1 cellular context compared by ENCODE assay signal in the genomic region with DNA sequence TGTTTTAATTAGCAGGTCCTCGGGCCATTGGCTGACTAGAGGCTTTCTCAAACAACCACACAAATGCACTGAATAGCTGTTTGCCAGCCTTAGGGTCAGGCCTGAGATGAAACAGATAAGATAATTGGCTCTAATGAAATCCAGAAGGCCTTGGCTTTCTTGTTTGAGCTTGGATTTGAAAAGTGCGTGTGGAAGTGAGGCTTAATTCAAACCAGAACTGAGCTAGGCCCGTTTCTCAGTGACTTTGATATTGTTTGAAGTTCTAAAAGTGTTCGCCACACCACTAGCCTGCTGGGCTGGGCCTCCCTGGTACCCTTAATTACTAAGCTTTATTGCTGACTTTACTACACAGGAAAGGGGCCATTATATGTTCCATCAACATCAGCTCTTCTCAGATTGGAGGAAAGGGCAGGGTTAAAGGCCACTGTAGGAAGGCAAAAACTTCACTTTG.
TF ChIP-seq lines count a peak whose summit lies in the region.

No MANE protein-coding gene starts in this region.

TF ChIP-seq in SK-N-SH treated with all-trans-retinoic acid at 6 μM for 48 hours, 23 proteins besides CTCF, POLR2A, EP300 and RAD21 (continued from another document):
- TF ChIP-seq ZNF8 (CRISPR knock-in tag; IDR thresholded peaks at IDR 0.05): peak; percentile 69
- peak; percentile 78; the same call in 1 of the 2 replicates for TF ChIP-seq ZNF565 (CRISPR knock-in tag; conservative IDR thresholded peaks at IDR 0.05; ENCODE audit: low read depth)
- TF ChIP-seq ARNTL (CRISPR knock-in tag; IDR thresholded peaks at IDR 0.05; ENCODE audit: borderline replicate concordance, low read depth): no peak
- peak; percentile 100 for TF ChIP-seq TCF4 (CRISPR knock-in tag; IDR thresholded peaks at IDR 0.05; ENCODE audit: borderline replicate concordance)
- TF ChIP-seq ESRRG (CRISPR knock-in tag; IDR thresholded peaks at IDR 0.05): peak; percentile 84
- TF ChIP-seq OSR1 (CRISPR knock-in tag; IDR thresholded peaks at IDR 0.05): no peak
- peak; percentile 90 for TF ChIP-seq ISL1 (CRISPR knock-in tag; IDR thresholded peaks at IDR 0.05)
- TF ChIP-seq RARB (CRISPR knock-in tag; IDR thresholded peaks at IDR 0.05): peak; percentile 33; the same call in 1 of the 2 replicates
- TF ChIP-seq PPARA (CRISPR knock-in tag; IDR thresholded peaks at IDR 0.05; ENCODE audit: borderline replicate concordance): 0 out of 2 replicates have a peak, but pooled peaks have one; percentile 25
- TF ChIP-seq GLIS3 (CRISPR knock-in tag; IDR thresholded peaks at IDR 0.05): peak; percentile 93
- TF ChIP-seq, protein P1, sequence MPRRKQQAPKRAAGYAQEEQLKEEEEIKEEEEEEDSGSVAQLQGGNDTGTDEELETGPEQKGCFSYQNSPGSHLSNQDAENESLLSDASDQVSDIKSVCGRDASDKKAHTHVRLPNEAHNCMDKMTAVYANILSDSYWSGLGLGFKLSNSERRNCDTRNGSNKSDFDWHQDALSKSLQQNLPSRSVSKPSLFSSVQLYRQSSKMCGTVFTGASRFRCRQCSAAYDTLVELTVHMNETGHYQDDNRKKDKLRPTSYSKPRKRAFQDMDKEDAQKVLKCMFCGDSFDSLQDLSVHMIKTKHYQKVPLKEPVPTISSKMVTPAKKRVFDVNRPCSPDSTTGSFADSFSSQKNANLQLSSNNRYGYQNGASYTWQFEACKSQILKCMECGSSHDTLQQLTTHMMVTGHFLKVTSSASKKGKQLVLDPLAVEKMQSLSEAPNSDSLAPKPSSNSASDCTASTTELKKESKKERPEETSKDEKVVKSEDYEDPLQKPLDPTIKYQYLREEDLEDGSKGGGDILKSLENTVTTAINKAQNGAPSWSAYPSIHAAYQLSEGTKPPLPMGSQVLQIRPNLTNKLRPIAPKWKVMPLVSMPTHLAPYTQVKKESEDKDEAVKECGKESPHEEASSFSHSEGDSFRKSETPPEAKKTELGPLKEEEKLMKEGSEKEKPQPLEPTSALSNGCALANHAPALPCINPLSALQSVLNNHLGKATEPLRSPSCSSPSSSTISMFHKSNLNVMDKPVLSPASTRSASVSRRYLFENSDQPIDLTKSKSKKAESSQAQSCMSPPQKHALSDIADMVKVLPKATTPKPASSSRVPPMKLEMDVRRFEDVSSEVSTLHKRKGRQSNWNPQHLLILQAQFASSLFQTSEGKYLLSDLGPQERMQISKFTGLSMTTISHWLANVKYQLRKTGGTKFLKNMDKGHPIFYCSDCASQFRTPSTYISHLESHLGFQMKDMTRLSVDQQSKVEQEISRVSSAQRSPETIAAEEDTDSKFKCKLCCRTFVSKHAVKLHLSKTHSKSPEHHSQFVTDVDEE (CRISPR knock-in tag; IDR thresholded peaks at IDR 0.05): peak; percentile 97
- TF ChIP-seq, protein P2, sequence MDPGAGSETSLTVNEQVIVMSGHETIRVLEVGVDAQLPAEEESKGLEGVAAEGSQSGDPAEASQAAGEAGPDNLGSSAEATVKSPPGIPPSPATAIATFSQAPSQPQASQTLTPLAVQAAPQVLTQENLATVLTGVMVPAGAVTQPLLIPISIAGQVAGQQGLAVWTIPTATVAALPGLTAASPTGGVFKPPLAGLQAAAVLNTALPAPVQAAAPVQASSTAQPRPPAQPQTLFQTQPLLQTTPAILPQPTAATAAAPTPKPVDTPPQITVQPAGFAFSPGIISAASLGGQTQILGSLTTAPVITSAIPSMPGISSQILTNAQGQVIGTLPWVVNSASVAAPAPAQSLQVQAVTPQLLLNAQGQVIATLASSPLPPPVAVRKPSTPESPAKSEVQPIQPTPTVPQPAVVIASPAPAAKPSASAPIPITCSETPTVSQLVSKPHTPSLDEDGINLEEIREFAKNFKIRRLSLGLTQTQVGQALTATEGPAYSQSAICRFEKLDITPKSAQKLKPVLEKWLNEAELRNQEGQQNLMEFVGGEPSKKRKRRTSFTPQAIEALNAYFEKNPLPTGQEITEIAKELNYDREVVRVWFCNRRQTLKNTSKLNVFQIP (CRISPR knock-in tag; IDR thresholded peaks at IDR 0.05; ENCODE audit: borderline replicate concordance, low read depth): no peak
- TF ChIP-seq BACH2 (CRISPR knock-in tag; IDR thresholded peaks at IDR 0.05; ENCODE audit: borderline replicate concordance): 0 out of 2 replicates have a peak, but pooled peaks have one; percentile 0
- peak; percentile 52; the same call in 1 of the 2 replicates for TF ChIP-seq CSDC2 (CRISPR knock-in tag; IDR thresholded peaks at IDR 0.05)
- TF ChIP-seq, protein P3, sequence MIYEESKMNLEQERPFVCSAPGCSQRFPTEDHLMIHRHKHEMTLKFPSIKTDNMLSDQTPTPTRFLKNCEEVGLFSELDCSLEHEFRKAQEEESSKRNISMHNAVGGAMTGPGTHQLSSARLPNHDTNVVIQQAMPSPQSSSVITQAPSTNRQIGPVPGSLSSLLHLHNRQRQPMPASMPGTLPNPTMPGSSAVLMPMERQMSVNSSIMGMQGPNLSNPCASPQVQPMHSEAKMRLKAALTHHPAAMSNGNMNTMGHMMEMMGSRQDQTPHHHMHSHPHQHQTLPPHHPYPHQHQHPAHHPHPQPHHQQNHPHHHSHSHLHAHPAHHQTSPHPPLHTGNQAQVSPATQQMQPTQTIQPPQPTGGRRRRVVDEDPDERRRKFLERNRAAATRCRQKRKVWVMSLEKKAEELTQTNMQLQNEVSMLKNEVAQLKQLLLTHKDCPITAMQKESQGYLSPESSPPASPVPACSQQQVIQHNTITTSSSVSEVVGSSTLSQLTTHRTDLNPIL (CRISPR knock-in tag; IDR thresholded peaks at IDR 0.05; ENCODE audit: low read depth): peak; percentile 87
TF ChIP-seq in SK-N-SH treated with all-trans-retinoic acid at 6 μM for 48 hours: peak in this region for 19.
